In genomic region chr14:22929104-22929847, GRCh38 we compare ENCODE assay signal across 8 cellular contexts. TPM values are rescaled to one million over a fixed set of nuclear protein-coding genes. Genes with fewer than 3 reads are reported as not detected.
DNase-seq lines count a peak whose midpoint lies in the region; ATAC-seq and TF ChIP-seq lines count a peak whose summit lies in the region.

Gene PRMT5, minus strand, starts transcription at chr14:22929376. Its CDS starts 15 bp downstream, at chr14:22929361.

- peak within 1 kb of the TSS; percentile 93 for H3K27ac ChIP-seq in temporal lobe (ENCODE audit: low read depth, low read length)

- peak; percentile 86 for ATAC-seq in HG02623 (IDR thresholded peaks at IDR 0.05; ENCODE audit: unreplicated experiment)
- ATAC-seq in SK-N-SH treated with all-trans-retinoic acid at 6 μM for 48 hours: peak; percentile 97
- ATAC-seq in activated naive CD4-positive, alpha-beta T cell treated with anti-CD3 and anti-CD28 coated beads, Interleukin-2, amount 50 U/mL, for 72 hours: peak; percentile 96 to 98

- TF ChIP-seq CTCF in GM10266 (IDR thresholded peaks at IDR 0.05; ENCODE audit: control insufficient read depth, insufficient read depth, low read depth, missing control alignments): no peak

- peaks cover 19 to 23% of the 10 kb centered on the region in 2 donors for H3K36me3 Mint-ChIP-seq in activated naive CD4-positive, alpha-beta T cell treated with anti-CD3 and anti-CD28 coated beads, Interleukin-2, amount 50 U/mL, for 72 hours

- H3K27ac Mint-ChIP-seq in activated naive CD4-positive, alpha-beta T cell treated with anti-CD3 and anti-CD28 coated beads, Interleukin-2, amount 50 U/mL, for 72 hours: no peak within 1 kb of the TSS

- no peaks in the 10 kb centered on the region for H3K9me3 Mint-ChIP-seq in activated naive CD4-positive, alpha-beta T cell treated with anti-CD3 and anti-CD28 coated beads, Interleukin-2, amount 50 U/mL, for 72 hours

- DNase-seq in GM10266 (ENCODE audit: extremely low spot score): peak; percentile 90
- DNase-seq in NCI-H1092 treated with DMSO at 0.1 percent for 48 hours (lab: John Stamatoyannopoulos, UW): peak; percentile 100
- DNase-seq in activated naive CD4-positive, alpha-beta T cell treated with anti-CD3 and anti-CD28 coated beads, Interleukin-2, amount 50 U/mL, for 72 hours (ENCODE audit: low spot score in 2 of 2): peak; percentile 96 to 99
- DNase-seq in glomerular endothelial cell (ENCODE audit: extremely low read depth, low read depth, low spot score): peak; percentile 99
- DNase-seq in occipital lobe (lab: John Stamatoyannopoulos, UW): peak; percentile 99

TF ChIP-seq in SK-N-SH treated with all-trans-retinoic acid at 6 μM for 48 hours, 23 proteins besides CTCF, POLR2A, EP300 and RAD21:
- TF ChIP-seq PPARA (CRISPR knock-in tag; IDR thresholded peaks at IDR 0.05; ENCODE audit: borderline replicate concordance): no peak
- TF ChIP-seq ZNF70 (CRISPR knock-in tag; IDR thresholded peaks at IDR 0.05): no peak
- TF ChIP-seq TOX (CRISPR knock-in tag; IDR thresholded peaks at IDR 0.05; ENCODE audit: borderline replicate concordance): no peak
- TF ChIP-seq CSRNP3 (CRISPR knock-in tag; IDR thresholded peaks at IDR 0.05): no peak
- no peak for TF ChIP-seq ISL1 (CRISPR knock-in tag; IDR thresholded peaks at IDR 0.05)
- no peak for TF ChIP-seq CREB5 (CRISPR knock-in tag; IDR thresholded peaks at IDR 0.05; ENCODE audit: low read depth)
- no peak for TF ChIP-seq TSHZ2 (CRISPR knock-in tag; IDR thresholded peaks at IDR 0.05)
- no peak for TF ChIP-seq SNAI2 (CRISPR knock-in tag; IDR thresholded peaks at IDR 0.05)
- no peak for TF ChIP-seq ZNF565 (CRISPR knock-in tag; conservative IDR thresholded peaks at IDR 0.05; ENCODE audit: low read depth)
- no peak for TF ChIP-seq GLIS3 (CRISPR knock-in tag; IDR thresholded peaks at IDR 0.05)
- no peak for TF ChIP-seq BACH2 (CRISPR knock-in tag; IDR thresholded peaks at IDR 0.05; ENCODE audit: borderline replicate concordance)
- TF ChIP-seq OSR1 (CRISPR knock-in tag; IDR thresholded peaks at IDR 0.05): no peak
- no peak for TF ChIP-seq ARNTL (CRISPR knock-in tag; IDR thresholded peaks at IDR 0.05; ENCODE audit: borderline replicate concordance, low read depth)
- TF ChIP-seq POU6F1 (CRISPR knock-in tag; IDR thresholded peaks at IDR 0.05; ENCODE audit: borderline replicate concordance, low read depth): no peak

RNA-seq across cellular contexts. Expression of gene PRMT5, which starts in this region (rescaled TPM):
- 100 to 1,000 TPM in 1 of 2 donors, 10 to 100 TPM in 1; 47.1 to 120 TPM for total RNA-seq in activated naive CD4-positive, alpha-beta T cell treated with anti-CD3 and anti-CD28 coated beads, Interleukin-2, amount 50 U/mL, for 72 hours
- total RNA-seq in glomerular endothelial cell (44.9 and 56.0 TPM in 2 replicates), occipital lobe (39.8 TPM), temporal lobe (44.0 TPM)

Comparison
In these comparisons a context has a peak if more than half of its experiments do, and no peak if none do; other contexts are left out.
1. Peak in every context shown above with its lines: DNase-seq, ATAC-seq and H3K27ac ChIP-seq.